ENCODE assay signal across 1 cellular context in genomic region chr21:42892931-42893660, GRCh38.
TF ChIP-seq lines count a peak whose summit lies in the region.

Gene NDUFV3 (plus strand): TSS chr21:42893309. CDS start chr21:42893334, 25 bp downstream.

TF ChIP-seq in HepG2, 621 proteins besides CTCF, POLR2A, EP300 and RAD21 (continued from another document and continues in another):
- TF ChIP-seq ZNF800 (CRISPR knock-in tag; IDR thresholded peaks at IDR 0.05) (0 out of 2 replicates have a peak, but pooled peaks have one; percentile 23), ONECUT2 (CRISPR knock-in tag; IDR thresholded peaks at IDR 0.05) (no peak), ZNF777 (CRISPR knock-in tag; IDR thresholded peaks at IDR 0.05) (peak; percentile 74; the same call in 1 of the 2 replicates), HDAC1 (CRISPR knock-in tag; IDR thresholded peaks at IDR 0.05) (peak; percentile 77; the same call in 1 of the 2 replicates), ZNF232 (CRISPR knock-in tag; IDR thresholded peaks at IDR 0.05; ENCODE audit: borderline replicate concordance) (peak; percentile 62; the same call in 1 of the 2 replicates), ZNF484 (CRISPR knock-in tag; IDR thresholded peaks at IDR 0.05; ENCODE audit: borderline replicate concordance, low read depth) (peak; percentile 82; the same call in 1 of the 2 replicates), MTF1 (CRISPR knock-in tag; IDR thresholded peaks at IDR 0.05) (no peak), PTBP1 (IDR thresholded peaks at IDR 0.05; ENCODE audit: low read depth, low read length, poor library complexity, severe bottlenecking) (no peak), DBP (CRISPR knock-in tag; IDR thresholded peaks at IDR 0.05; ENCODE audit: not compliant biosample characterization) (peak; percentile 89), FOXA1 (IDR thresholded peaks at IDR 0.05) (no peak), FOXA1 (CRISPR knock-in tag; IDR thresholded peaks at IDR 0.05) (peak; percentile 16; the same call in 1 of the 2 replicates), RCOR2 (CRISPR knock-in tag; IDR thresholded peaks at IDR 0.05) (no peak), ATF3 (CRISPR knock-in tag; IDR thresholded peaks at IDR 0.05) (peak; percentile 42; the same call in 1 of the 2 replicates), HMG20A (CRISPR knock-in tag; IDR thresholded peaks at IDR 0.05; ENCODE audit: borderline replicate concordance) (no peak), AKAP8 (CRISPR knock-in tag; IDR thresholded peaks at IDR 0.05) (peak; percentile 67; the same call in 1 of the 2 replicates), ZMYM2 (CRISPR knock-in tag; IDR thresholded peaks at IDR 0.05) (no peak), PBX3 (CRISPR knock-in tag; IDR thresholded peaks at IDR 0.05; ENCODE audit: borderline replicate concordance) (0 out of 2 replicates have a peak, but pooled peaks have one; percentile 56), ZNF224 (CRISPR knock-in tag; IDR thresholded peaks at IDR 0.05) (peak; percentile 78; the same call in 1 of the 2 replicates), NFIC (IDR thresholded peaks at IDR 0.05; ENCODE audit: low read length) (no peak), SMYD3 (CRISPR knock-in tag; IDR thresholded peaks at IDR 0.05) (no peak), ZNF746 (CRISPR knock-in tag; IDR thresholded peaks at IDR 0.05) (0 out of 2 replicates have a peak, but pooled peaks have one; percentile 53), MXD1 (CRISPR knock-in tag; IDR thresholded peaks at IDR 0.05) (peak; percentile 83), CREM (IDR thresholded peaks at IDR 0.05) (peak; percentile 62; the same call in 1 of the 2 replicates), CREM (CRISPR knock-in tag; IDR thresholded peaks at IDR 0.05) (no peak), ZNF557 (CRISPR knock-in tag; IDR thresholded peaks at IDR 0.05) (peak; percentile 86; the same call in 1 of the 2 replicates), SAFB2 (CRISPR knock-in tag; IDR thresholded peaks at IDR 0.05; ENCODE audit: borderline replicate concordance, low read depth) (0 out of 2 replicates have a peak, but pooled peaks have one; percentile 82), HOXA9 (CRISPR knock-in tag; IDR thresholded peaks at IDR 0.05; ENCODE audit: borderline replicate concordance) (no peak), ZNF225 (CRISPR knock-in tag; IDR thresholded peaks at IDR 0.05) (no peak), GTF2F1 (IDR thresholded peaks at IDR 0.05; ENCODE audit: low read length) (no peak), SNAPC5 (CRISPR knock-in tag; IDR thresholded peaks at IDR 0.05; ENCODE audit: borderline replicate concordance) (no peak), MTA1 (CRISPR knock-in tag; IDR thresholded peaks at IDR 0.05; ENCODE audit: borderline replicate concordance) (no peak), FOXK1 (CRISPR knock-in tag; IDR thresholded peaks at IDR 0.05; ENCODE audit: borderline replicate concordance, low read depth) (no peak), ZNF550 (CRISPR knock-in tag; IDR thresholded peaks at IDR 0.05; ENCODE audit: borderline replicate concordance) (no peak), TRIM22 (IDR thresholded peaks at IDR 0.05) (no peak), DZIP1 (CRISPR knock-in tag; IDR thresholded peaks at IDR 0.05) (peak; percentile 89; the same call in 1 of the 2 replicates), FOXP1 (IDR thresholded peaks at IDR 0.05) (no peak), FOXP1 (CRISPR knock-in tag; IDR thresholded peaks at IDR 0.05) (no peak), ZNF639 (CRISPR knock-in tag; conservative IDR thresholded peaks at IDR 0.05) (peak; percentile 19; the same call in 1 of the 2 replicates), TBL1XR1 (IDR thresholded peaks at IDR 0.05; ENCODE audit: borderline replicate concordance, low read length, partially characterized antibody) (peak; percentile 61), ZFP90 (CRISPR knock-in tag; IDR thresholded peaks at IDR 0.05; ENCODE audit: borderline replicate concordance) (peak; percentile 70), ZBTB40 (IDR thresholded peaks at IDR 0.05) (no peak), ZBTB40 (CRISPR knock-in tag; IDR thresholded peaks at IDR 0.05) (peak; percentile 35; the same call in 1 of the 2 replicates), ZSCAN21 (CRISPR knock-in tag; IDR thresholded peaks at IDR 0.05; ENCODE audit: borderline replicate concordance) (peak; percentile 42; the same call in 1 of the 2 replicates)
